8 cellular contexts compared by ENCODE assay signal in genomic region chr3:158103131-158103955, GRCh38. TPM values are rescaled to one million over a fixed set of nuclear protein-coding genes. Genes with fewer than 3 reads are reported as not detected.
DNase-seq lines count a peak whose midpoint lies in the region; ATAC-seq and TF ChIP-seq lines count a peak whose summit lies in the region.

No MANE protein-coding gene starts in this region.

- peak overlapping the region; percentile 17 for H2AFZ ChIP-seq in neuron (ENCODE audit: low read depth, low read length)

- no peaks in the 10 kb centered on the region for H3K36me3 ChIP-seq in neuron (ENCODE audit: insufficient read depth, low read length)

- DNase-seq in EH (ENCODE audit: low read depth) (peak; percentile 59), epithelial cell of proximal tubule (ENCODE audit: low read depth) (no peak), HEK293T (ENCODE audit: extremely low spot score) (no peak), activated gamma-delta T cell treated with Interleukin-2 at 50 U/mL for 16 hours (no peak), DMS153 treated with DMSO at 0.1 percent for 48 hours (lab: John Stamatoyannopoulos, UW; ENCODE audit: unreplicated experiment) (no peak)

- POLR2A ChIA-PET in HEK293T (lab: Yijun Ruan, JAX), result no interaction called here

- no peak for TF ChIP-seq CTCF in epithelial cell of proximal tubule (conservative IDR thresholded peaks at IDR 0.05; ENCODE audit: low read depth, low read length)

- ATAC-seq in HG03159 (IDR thresholded peaks at IDR 0.05; ENCODE audit: unreplicated experiment) (peak; percentile 31), HG03097 (IDR thresholded peaks at IDR 0.05; ENCODE audit: low FRiP score, unreplicated experiment) (no peak)

- H3K4me3 ChIP-seq in epithelial cell of proximal tubule (ENCODE audit: low read depth, low read length) (peak overlapping the region; percentile 37), neuron (ENCODE audit: low read length) (peak overlapping the region; percentile 27)

- CTCF ChIA-PET in HEK293T (lab: Yijun Ruan, JAX), result no interaction called here

- peaks cover 96% of the 10 kb centered on the region for H3K27me3 ChIP-seq in neuron (ENCODE audit: insufficient read depth, low read length)

- H3K9me3 ChIP-seq in neuron (ENCODE audit: low read length), result no peaks in the 10 kb centered on the region

- H3K4me1 ChIP-seq in neuron (ENCODE audit: insufficient read depth, low read length), result peaks cover 27% of the 10 kb centered on the region

TF ChIP-seq in HEK293T, 16 proteins besides CTCF, POLR2A, EP300 and RAD21:
- TF ChIP-seq BHLHE40 (IDR thresholded peaks at IDR 0.05; ENCODE audit: borderline replicate concordance), result no peak
- TF ChIP-seq LEF1 (IDR thresholded peaks at IDR 0.05; ENCODE audit: borderline replicate concordance), result no peak
- TF ChIP-seq ZNF384 (IDR thresholded peaks at IDR 0.05), result no peak
- TF ChIP-seq FOXM1 (IDR thresholded peaks at IDR 0.05; ENCODE audit: borderline replicate concordance), result no peak
- TF ChIP-seq CTBP1 (IDR thresholded peaks at IDR 0.05; ENCODE audit: borderline replicate concordance), result no peak
- TF ChIP-seq PKNOX1 (IDR thresholded peaks at IDR 0.05), result no peak
- TF ChIP-seq SP1 (IDR thresholded peaks at IDR 0.05), result no peak
- TF ChIP-seq TARDBP (IDR thresholded peaks at IDR 0.05), result no peak
- TF ChIP-seq FOXK2 (IDR thresholded peaks at IDR 0.05), result no peak
- TF ChIP-seq SUZ12 (IDR thresholded peaks at IDR 0.05), result no peak
- no peak for TF ChIP-seq ARNT (IDR thresholded peaks at IDR 0.05)
- TF ChIP-seq L3MBTL2 (conservative IDR thresholded peaks at IDR 0.05), result no peak
- TF ChIP-seq FOXA1 (IDR thresholded peaks at IDR 0.05), result no peak
- no peak for TF ChIP-seq NFRKB (IDR thresholded peaks at IDR 0.05)
- no peak for TF ChIP-seq ELF4 (IDR thresholded peaks at IDR 0.05)
- TF ChIP-seq HDGF (IDR thresholded peaks at IDR 0.05; ENCODE audit: borderline replicate concordance), result no peak

RNA-seq across cellular contexts. Expression of gene SHOX2, which starts 2.9 kb away (rescaled TPM):
- total RNA-seq in epithelial cell of proximal tubule, result not detected in 2 replicates

RNA-seq across cellular contexts. Expression of gene RSRC1, which starts 6.5 kb away (rescaled TPM):
- 32.7 and 45.6 TPM in 2 replicates for total RNA-seq in epithelial cell of proximal tubule
